Comparison of ENCODE assay signal across 34 cellular contexts in the genomic region with DNA sequence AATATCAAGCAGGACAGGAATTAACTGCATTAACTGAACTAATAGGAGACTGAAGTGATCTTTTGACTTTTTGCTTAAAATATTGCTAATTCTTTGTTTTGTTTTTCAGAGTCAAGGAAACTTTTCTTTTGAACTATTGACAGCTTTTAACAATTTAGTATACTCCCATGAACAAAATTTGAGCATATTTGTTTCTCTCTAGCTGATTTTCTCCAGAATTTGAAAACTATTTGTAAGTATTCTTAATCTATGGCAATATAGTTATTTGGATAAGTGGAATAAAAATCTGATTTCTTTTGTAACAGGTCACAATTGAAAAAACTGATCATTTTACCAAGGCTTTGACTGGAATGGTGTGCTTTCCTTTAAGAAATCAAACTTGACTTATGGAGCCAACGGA.
"Had no signal": no experiment of that assay in that cellular context is flagged by ENCODE, and none has a peak within 500 bp of the region (broad histone marks: within the 10 kb centered on the region; RNA-seq: fewer than 3 reads in every experiment).

No MANE protein-coding gene starts in this region.

- H3K4me3 ChIP-seq: MG63 had no signal

- H3K9me3 ChIP-seq: MG63 had no signal

- H3K36me3 ChIP-seq: MG63 had no signal

- DNase-seq: Karpas-422, MG63, MM.1S, MV-4-11, NCI-H1048, NCI-H1092, NCI-H1092 treated with DMSO at 0.1 percent for 48 hours, NCI-H1105, NCI-H1105 treated with DMSO at 0.1 percent for 48 hours, NCI-H1417, NCI-H1417 treated with DMSO at 0.1 percent for 48 hours, NCI-H1436, NCI-H1436 treated with DMSO at 0.1 percent for 48 hours, NCI-H146, NCI-H1694, NCI-H1694 treated with DMSO at 0.1 percent for 48 hours, NCI-H187, NCI-H187 treated with DMSO at 0.1 percent for 48 hours, NCI-H1930, NCI-H2029, NCI-H2029 treated with DMSO at 0.1 percent for 48 hours, NCI-H2081, NCI-H2081 treated with DMSO at 0.1 percent for 48 hours, NCI-H2107, NCI-H2171, NCI-H2171 treated with DMSO at 0.1 percent for 48 hours, NCI-H2227 treated with DMSO at 0.1 percent for 48 hours, NCI-H226, NCI-H345, NCI-H446, NCI-H446 treated with DMSO at 0.1 percent for 48 hours, NCI-H510A, NCI-H510A treated with DMSO at 0.1 percent for 48 hours, NCI-H524 had no signal
